Comparison of ENCODE assay signal across 1 cellular context in the genomic region with DNA sequence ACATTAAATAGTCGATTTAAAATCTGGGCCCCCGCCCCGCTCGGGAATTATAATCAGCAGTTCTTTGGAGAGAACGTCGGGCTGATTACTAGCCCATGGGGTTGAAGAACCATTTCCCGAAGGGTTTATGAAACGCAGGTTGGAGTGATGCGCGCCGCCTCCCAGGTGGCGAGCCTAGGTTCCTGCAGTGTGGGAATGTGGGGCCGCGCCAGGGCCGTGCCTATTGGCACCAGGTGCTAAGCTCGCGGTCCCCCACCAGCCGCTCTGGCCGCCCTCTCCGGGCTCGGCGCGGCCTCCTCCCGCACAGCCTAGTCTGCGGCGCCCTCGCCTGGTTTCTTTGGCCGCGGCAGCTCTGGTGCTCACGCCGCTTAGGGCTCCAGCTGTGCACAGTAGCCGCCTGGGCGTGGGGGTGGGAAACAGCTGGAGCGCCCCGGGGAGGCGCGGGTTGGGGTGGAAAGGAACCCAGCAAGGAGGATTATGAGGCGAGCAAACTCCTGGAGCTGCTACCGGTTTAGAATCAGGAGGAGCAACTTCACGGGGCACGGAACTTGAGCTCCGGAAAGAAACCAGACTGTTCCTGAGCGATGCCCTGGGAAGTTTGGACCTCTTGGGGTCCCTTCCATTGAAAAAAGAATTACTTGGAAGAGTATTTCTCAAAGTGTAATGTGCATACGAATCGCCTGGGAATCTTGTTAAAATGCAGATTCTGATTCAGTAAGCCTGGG.
TF ChIP-seq lines count a peak whose summit lies in the region.

No MANE protein-coding gene starts in this region.

TF ChIP-seq in K562, 482 proteins besides CTCF, POLR2A, EP300 and RAD21 (continued from another document and continues in another):
- TF ChIP-seq ATF2 (CRISPR knock-in tag; IDR thresholded peaks at IDR 0.05) (no peak), ZNF146 (CRISPR knock-in tag; IDR thresholded peaks at IDR 0.05; ENCODE audit: unreplicated experiment) (no peak), SNIP1 (IDR thresholded peaks at IDR 0.05; ENCODE audit: low read depth) (no peak), MLX (CRISPR knock-in tag; conservative IDR thresholded peaks at IDR 0.05) (no peak), NFYB (IDR thresholded peaks at IDR 0.05; ENCODE audit: extremely low read depth, insufficient read length) (no peak), ZNF76 (CRISPR knock-in tag; IDR thresholded peaks at IDR 0.05; ENCODE audit: borderline replicate concordance) (no peak), RB1 (IDR thresholded peaks at IDR 0.05; ENCODE audit: low read depth) (peak; percentile 79), KLF13 (tag; IDR thresholded peaks at IDR 0.05; ENCODE audit: borderline replicate concordance, low read depth) (0 out of 2 replicates have a peak, but pooled peaks have one; percentile 25), KAT8 (IDR thresholded peaks at IDR 0.05; ENCODE audit: low read depth) (no peak), RBBP5 (IDR thresholded peaks at IDR 0.05; ENCODE audit: borderline replicate concordance, insufficient read depth, low read length, poor library complexity, severe bottlenecking) (no peak), FIP1L1 (IDR thresholded peaks at IDR 0.05; ENCODE audit: low read depth, low read length, poor library complexity, severe bottlenecking) (no peak), CBFB (CRISPR knock-in tag; IDR thresholded peaks at IDR 0.05) (no peak), NBN (IDR thresholded peaks at IDR 0.05; ENCODE audit: low read depth) (no peak), ZNF316 (IDR thresholded peaks at IDR 0.05) (no peak), MCM3 (IDR thresholded peaks at IDR 0.05) (no peak), CBFA2T2 (conservative IDR thresholded peaks at IDR 0.05) (0 out of 2 replicates have a peak, but pooled peaks have one; percentile 8), JUND (IDR thresholded peaks at IDR 0.05; ENCODE audit: borderline replicate concordance, low read depth, low read length) (0 out of 2 replicates have a peak, but pooled peaks have one; percentile 15), JUND (tag; IDR thresholded peaks at IDR 0.05; ENCODE audit: borderline replicate concordance, low read depth, low read length) (no peak), ZNF512 (tag; IDR thresholded peaks at IDR 0.05) (no peak), TAF9B (IDR thresholded peaks at IDR 0.05; ENCODE audit: partially characterized antibody) (no peak), NCOA2 (IDR thresholded peaks at IDR 0.05; ENCODE audit: partially characterized antibody in 2 of 2) (no peak), CSDE1 (IDR thresholded peaks at IDR 0.05) (no peak), ZSCAN32 (CRISPR knock-in tag; IDR thresholded peaks at IDR 0.05) (no peak), ERF (CRISPR knock-in tag; IDR thresholded peaks at IDR 0.05) (no peak)
- TF ChIP-seq, protein P1, sequence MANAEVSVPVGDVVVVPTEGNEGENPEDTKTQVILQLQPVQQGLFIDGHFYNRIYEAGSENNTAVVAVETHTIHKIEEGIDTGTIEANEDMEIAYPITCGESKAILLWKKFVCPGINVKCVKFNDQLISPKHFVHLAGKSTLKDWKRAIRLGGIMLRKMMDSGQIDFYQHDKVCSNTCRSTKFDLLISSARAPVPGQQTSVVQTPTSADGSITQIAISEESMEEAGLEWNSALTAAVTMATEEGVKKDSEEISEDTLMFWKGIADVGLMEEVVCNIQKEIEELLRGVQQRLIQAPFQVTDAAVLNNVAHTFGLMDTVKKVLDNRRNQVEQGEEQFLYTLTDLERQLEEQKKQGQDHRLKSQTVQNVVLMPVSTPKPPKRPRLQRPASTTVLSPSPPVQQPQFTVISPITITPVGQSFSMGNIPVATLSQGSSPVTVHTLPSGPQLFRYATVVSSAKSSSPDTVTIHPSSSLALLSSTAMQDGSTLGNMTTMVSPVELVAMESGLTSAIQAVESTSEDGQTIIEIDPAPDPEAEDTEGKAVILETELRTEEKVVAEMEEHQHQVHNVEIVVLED (CRISPR knock-in tag; IDR thresholded peaks at IDR 0.05), result no peak
- TF ChIP-seq, protein P2, sequence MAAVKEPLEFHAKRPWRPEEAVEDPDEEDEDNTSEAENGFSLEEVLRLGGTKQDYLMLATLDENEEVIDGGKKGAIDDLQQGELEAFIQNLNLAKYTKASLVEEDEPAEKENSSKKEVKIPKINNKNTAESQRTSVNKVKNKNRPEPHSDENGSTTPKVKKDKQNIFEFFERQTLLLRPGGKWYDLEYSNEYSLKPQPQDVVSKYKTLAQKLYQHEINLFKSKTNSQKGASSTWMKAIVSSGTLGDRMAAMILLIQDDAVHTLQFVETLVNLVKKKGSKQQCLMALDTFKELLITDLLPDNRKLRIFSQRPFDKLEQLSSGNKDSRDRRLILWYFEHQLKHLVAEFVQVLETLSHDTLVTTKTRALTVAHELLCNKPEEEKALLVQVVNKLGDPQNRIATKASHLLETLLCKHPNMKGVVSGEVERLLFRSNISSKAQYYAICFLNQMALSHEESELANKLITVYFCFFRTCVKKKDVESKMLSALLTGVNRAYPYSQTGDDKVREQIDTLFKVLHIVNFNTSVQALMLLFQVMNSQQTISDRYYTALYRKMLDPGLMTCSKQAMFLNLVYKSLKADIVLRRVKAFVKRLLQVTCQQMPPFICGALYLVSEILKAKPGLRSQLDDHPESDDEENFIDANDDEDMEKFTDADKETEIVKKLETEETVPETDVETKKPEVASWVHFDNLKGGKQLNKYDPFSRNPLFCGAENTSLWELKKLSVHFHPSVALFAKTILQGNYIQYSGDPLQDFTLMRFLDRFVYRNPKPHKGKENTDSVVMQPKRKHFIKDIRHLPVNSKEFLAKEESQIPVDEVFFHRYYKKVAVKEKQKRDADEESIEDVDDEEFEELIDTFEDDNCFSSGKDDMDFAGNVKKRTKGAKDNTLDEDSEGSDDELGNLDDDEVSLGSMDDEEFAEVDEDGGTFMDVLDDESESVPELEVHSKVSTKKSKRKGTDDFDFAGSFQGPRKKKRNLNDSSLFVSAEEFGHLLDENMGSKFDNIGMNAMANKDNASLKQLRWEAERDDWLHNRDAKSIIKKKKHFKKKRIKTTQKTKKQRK (IDR thresholded peaks at IDR 0.05; ENCODE audit: borderline replicate concordance, low read depth, low read length), result no peak
- TF ChIP-seq, protein P3, sequence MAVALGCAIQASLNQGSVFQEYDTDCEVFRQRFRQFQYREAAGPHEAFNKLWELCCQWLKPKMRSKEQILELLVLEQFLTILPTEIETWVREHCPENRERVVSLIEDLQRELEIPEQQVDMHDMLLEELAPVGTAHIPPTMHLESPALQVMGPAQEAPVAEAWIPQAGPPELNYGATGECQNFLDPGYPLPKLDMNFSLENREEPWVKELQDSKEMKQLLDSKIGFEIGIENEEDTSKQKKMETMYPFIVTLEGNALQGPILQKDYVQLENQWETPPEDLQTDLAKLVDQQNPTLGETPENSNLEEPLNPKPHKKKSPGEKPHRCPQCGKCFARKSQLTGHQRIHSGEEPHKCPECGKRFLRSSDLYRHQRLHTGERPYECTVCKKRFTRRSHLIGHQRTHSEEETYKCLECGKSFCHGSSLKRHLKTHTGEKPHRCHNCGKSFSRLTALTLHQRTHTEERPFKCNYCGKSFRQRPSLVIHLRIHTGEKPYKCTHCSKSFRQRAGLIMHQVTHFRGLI (CRISPR knock-in tag; IDR thresholded peaks at IDR 0.05), result no peak
- TF ChIP-seq, protein P4, sequence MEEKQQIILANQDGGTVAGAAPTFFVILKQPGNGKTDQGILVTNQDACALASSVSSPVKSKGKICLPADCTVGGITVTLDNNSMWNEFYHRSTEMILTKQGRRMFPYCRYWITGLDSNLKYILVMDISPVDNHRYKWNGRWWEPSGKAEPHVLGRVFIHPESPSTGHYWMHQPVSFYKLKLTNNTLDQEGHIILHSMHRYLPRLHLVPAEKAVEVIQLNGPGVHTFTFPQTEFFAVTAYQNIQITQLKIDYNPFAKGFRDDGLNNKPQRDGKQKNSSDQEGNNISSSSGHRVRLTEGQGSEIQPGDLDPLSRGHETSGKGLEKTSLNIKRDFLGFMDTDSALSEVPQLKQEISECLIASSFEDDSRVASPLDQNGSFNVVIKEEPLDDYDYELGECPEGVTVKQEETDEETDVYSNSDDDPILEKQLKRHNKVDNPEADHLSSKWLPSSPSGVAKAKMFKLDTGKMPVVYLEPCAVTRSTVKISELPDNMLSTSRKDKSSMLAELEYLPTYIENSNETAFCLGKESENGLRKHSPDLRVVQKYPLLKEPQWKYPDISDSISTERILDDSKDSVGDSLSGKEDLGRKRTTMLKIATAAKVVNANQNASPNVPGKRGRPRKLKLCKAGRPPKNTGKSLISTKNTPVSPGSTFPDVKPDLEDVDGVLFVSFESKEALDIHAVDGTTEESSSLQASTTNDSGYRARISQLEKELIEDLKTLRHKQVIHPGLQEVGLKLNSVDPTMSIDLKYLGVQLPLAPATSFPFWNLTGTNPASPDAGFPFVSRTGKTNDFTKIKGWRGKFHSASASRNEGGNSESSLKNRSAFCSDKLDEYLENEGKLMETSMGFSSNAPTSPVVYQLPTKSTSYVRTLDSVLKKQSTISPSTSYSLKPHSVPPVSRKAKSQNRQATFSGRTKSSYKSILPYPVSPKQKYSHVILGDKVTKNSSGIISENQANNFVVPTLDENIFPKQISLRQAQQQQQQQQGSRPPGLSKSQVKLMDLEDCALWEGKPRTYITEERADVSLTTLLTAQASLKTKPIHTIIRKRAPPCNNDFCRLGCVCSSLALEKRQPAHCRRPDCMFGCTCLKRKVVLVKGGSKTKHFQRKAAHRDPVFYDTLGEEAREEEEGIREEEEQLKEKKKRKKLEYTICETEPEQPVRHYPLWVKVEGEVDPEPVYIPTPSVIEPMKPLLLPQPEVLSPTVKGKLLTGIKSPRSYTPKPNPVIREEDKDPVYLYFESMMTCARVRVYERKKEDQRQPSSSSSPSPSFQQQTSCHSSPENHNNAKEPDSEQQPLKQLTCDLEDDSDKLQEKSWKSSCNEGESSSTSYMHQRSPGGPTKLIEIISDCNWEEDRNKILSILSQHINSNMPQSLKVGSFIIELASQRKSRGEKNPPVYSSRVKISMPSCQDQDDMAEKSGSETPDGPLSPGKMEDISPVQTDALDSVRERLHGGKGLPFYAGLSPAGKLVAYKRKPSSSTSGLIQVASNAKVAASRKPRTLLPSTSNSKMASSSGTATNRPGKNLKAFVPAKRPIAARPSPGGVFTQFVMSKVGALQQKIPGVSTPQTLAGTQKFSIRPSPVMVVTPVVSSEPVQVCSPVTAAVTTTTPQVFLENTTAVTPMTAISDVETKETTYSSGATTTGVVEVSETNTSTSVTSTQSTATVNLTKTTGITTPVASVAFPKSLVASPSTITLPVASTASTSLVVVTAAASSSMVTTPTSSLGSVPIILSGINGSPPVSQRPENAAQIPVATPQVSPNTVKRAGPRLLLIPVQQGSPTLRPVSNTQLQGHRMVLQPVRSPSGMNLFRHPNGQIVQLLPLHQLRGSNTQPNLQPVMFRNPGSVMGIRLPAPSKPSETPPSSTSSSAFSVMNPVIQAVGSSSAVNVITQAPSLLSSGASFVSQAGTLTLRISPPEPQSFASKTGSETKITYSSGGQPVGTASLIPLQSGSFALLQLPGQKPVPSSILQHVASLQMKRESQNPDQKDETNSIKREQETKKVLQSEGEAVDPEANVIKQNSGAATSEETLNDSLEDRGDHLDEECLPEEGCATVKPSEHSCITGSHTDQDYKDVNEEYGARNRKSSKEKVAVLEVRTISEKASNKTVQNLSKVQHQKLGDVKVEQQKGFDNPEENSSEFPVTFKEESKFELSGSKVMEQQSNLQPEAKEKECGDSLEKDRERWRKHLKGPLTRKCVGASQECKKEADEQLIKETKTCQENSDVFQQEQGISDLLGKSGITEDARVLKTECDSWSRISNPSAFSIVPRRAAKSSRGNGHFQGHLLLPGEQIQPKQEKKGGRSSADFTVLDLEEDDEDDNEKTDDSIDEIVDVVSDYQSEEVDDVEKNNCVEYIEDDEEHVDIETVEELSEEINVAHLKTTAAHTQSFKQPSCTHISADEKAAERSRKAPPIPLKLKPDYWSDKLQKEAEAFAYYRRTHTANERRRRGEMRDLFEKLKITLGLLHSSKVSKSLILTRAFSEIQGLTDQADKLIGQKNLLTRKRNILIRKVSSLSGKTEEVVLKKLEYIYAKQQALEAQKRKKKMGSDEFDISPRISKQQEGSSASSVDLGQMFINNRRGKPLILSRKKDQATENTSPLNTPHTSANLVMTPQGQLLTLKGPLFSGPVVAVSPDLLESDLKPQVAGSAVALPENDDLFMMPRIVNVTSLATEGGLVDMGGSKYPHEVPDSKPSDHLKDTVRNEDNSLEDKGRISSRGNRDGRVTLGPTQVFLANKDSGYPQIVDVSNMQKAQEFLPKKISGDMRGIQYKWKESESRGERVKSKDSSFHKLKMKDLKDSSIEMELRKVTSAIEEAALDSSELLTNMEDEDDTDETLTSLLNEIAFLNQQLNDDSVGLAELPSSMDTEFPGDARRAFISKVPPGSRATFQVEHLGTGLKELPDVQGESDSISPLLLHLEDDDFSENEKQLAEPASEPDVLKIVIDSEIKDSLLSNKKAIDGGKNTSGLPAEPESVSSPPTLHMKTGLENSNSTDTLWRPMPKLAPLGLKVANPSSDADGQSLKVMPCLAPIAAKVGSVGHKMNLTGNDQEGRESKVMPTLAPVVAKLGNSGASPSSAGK (IDR thresholded peaks at IDR 0.05), result no peak
